ENCODE assay signal across 1 cellular context in the genomic region with DNA sequence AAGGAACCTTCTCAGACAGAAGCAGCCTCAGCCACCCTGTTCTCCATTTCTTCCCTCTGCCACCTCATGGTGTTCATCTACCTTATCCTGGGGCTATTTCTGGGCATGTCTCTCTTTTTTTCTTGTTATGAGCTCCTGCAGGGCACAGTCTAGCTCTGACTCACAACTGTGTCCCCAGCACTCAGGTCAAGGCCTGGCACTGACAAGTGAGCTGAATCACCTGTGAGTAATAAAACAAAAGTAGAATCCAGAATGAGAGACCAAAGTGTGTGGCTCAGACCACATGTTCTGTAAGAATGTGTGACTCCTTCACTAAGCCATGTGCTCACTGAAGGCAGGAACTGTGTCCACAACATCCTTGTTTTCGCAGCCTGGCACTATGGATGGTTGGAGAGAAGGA.
A peak's percentile ranks its signal among the peaks of the same experiment; 100 is the strongest.
TF ChIP-seq lines count a peak whose summit lies in the region.

No MANE protein-coding gene starts in this region.

TF ChIP-seq in HepG2, 621 proteins besides CTCF, POLR2A, EP300 and RAD21:
- no peak for TF ChIP-seq ZNF562 (CRISPR knock-in tag; IDR thresholded peaks at IDR 0.05; ENCODE audit: borderline replicate concordance)
- no peak for TF ChIP-seq GATA4 (IDR thresholded peaks at IDR 0.05; ENCODE audit: borderline replicate concordance, low read depth)
- TF ChIP-seq, protein P1, sequence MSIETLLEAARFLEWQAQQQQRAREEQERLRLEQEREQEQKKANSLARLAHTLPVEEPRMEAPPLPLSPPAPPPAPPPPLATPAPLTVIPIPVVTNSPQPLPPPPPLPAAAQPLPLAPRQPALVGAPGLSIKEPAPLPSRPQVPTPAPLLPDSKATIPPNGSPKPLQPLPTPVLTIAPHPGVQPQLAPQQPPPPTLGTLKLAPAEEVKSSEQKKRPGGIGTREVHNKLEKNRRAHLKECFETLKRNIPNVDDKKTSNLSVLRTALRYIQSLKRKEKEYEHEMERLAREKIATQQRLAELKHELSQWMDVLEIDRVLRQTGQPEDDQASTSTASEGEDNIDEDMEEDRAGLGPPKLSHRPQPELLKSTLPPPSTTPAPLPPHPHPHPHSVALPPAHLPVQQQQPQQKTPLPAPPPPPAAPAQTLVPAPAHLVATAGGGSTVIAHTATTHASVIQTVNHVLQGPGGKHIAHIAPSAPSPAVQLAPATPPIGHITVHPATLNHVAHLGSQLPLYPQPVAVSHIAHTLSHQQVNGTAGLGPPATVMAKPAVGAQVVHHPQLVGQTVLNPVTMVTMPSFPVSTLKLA (IDR thresholded peaks at IDR 0.05): peak; percentile 85
- TF ChIP-seq RNF2 (conservative IDR thresholded peaks at IDR 0.05; ENCODE audit: low read depth): no peak
- TF ChIP-seq, protein P2, sequence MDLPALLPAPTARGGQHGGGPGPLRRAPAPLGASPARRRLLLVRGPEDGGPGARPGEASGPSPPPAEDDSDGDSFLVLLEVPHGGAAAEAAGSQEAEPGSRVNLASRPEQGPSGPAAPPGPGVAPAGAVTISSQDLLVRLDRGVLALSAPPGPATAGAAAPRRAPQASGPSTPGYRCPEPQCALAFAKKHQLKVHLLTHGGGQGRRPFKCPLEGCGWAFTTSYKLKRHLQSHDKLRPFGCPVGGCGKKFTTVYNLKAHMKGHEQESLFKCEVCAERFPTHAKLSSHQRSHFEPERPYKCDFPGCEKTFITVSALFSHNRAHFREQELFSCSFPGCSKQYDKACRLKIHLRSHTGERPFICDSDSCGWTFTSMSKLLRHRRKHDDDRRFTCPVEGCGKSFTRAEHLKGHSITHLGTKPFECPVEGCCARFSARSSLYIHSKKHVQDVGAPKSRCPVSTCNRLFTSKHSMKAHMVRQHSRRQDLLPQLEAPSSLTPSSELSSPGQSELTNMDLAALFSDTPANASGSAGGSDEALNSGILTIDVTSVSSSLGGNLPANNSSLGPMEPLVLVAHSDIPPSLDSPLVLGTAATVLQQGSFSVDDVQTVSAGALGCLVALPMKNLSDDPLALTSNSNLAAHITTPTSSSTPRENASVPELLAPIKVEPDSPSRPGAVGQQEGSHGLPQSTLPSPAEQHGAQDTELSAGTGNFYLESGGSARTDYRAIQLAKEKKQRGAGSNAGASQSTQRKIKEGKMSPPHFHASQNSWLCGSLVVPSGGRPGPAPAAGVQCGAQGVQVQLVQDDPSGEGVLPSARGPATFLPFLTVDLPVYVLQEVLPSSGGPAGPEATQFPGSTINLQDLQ (CRISPR knock-in tag; IDR thresholded peaks at IDR 0.05): no peak
- TF ChIP-seq, protein P3, sequence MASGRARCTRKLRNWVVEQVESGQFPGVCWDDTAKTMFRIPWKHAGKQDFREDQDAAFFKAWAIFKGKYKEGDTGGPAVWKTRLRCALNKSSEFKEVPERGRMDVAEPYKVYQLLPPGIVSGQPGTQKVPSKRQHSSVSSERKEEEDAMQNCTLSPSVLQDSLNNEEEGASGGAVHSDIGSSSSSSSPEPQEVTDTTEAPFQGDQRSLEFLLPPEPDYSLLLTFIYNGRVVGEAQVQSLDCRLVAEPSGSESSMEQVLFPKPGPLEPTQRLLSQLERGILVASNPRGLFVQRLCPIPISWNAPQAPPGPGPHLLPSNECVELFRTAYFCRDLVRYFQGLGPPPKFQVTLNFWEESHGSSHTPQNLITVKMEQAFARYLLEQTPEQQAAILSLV (CRISPR knock-in tag; IDR thresholded peaks at IDR 0.05; ENCODE audit: borderline replicate concordance): no peak
- TF ChIP-seq, protein P4, sequence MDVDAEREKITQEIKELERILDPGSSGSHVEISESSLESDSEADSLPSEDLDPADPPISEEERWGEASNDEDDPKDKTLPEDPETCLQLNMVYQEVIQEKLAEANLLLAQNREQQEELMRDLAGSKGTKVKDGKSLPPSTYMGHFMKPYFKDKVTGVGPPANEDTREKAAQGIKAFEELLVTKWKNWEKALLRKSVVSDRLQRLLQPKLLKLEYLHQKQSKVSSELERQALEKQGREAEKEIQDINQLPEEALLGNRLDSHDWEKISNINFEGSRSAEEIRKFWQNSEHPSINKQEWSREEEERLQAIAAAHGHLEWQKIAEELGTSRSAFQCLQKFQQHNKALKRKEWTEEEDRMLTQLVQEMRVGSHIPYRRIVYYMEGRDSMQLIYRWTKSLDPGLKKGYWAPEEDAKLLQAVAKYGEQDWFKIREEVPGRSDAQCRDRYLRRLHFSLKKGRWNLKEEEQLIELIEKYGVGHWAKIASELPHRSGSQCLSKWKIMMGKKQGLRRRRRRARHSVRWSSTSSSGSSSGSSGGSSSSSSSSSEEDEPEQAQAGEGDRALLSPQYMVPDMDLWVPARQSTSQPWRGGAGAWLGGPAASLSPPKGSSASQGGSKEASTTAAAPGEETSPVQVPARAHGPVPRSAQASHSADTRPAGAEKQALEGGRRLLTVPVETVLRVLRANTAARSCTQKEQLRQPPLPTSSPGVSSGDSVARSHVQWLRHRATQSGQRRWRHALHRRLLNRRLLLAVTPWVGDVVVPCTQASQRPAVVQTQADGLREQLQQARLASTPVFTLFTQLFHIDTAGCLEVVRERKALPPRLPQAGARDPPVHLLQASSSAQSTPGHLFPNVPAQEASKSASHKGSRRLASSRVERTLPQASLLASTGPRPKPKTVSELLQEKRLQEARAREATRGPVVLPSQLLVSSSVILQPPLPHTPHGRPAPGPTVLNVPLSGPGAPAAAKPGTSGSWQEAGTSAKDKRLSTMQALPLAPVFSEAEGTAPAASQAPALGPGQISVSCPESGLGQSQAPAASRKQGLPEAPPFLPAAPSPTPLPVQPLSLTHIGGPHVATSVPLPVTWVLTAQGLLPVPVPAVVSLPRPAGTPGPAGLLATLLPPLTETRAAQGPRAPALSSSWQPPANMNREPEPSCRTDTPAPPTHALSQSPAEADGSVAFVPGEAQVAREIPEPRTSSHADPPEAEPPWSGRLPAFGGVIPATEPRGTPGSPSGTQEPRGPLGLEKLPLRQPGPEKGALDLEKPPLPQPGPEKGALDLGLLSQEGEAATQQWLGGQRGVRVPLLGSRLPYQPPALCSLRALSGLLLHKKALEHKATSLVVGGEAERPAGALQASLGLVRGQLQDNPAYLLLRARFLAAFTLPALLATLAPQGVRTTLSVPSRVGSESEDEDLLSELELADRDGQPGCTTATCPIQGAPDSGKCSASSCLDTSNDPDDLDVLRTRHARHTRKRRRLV (CRISPR knock-in tag; IDR thresholded peaks at IDR 0.05): no peak
